7 cellular contexts compared by ENCODE assay signal in the genomic region with DNA sequence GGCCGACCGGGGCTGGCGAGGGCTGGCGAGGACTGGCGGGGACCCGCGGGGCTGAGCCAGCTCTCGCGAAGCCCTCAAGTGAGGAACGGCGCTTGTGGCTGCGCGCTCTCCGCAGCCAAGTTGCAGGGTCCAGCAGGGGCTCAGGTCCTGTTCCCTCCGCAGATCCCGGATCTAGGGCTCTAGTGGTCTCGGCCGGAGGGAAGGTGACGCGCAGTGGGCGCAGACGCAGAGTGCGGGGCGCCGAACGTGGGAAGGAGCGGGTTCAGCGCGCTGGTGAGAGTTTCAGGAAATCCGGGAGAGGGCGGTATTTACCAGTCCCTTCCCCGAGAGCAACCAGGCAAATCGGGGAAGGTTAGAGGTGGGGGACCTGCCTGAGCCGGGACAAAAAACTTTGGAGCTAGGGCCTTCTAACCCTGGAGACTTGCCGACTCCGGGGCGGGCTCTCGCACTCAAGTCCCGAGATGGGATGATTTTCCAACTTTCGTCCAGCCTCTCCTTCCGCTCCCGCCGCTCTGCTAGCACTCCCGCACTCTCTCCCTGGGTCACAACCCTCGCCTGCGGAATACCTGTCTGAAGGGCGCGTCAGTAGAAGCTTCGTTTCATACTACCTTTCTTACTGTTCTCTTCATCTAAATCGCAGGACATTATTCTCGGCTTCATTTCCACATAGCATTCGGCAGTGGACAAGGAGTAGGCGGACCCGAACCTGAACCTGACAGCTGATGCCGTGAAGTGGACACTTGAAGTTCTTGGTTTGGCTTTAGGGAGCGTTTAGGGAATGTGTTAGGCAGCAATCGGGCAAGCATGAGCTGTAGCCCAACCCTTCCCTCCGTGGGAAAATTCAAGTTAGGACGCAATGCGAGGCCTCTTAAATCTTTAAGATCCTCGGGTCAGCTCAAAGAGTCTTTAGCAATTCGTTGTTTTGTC. TPM values are rescaled to one million over a fixed set of nuclear protein-coding genes. Genes with fewer than 3 reads are reported as not detected.
DNase-seq lines count a peak whose midpoint lies in the region; ATAC-seq and TF ChIP-seq lines count a peak whose summit lies in the region.

No MANE protein-coding gene starts in this region.

- intact Hi-C loops in naive thymus-derived CD4-positive, alpha-beta T cell (cut with micrococcal nuclease): loop anchor here in 1 of 2 donors (5.0 kb wide), 1 partner anchor 61 kb away; no protein-coding TSS in a partner anchor

- H3K4me3 ChIP-seq in osteoblast (ENCODE audit: insufficient read depth, low read length): peak overlapping the region; percentile 67
- H3K4me3 ChIP-seq in naive thymus-derived CD4-positive, alpha-beta T cell (ENCODE audit: low read length): no peak overlapping the region

- peak overlapping the region; percentile 81 for H3K4me2 ChIP-seq in osteoblast (ENCODE audit: insufficient read depth, low read length)

- DNase-seq in HPDE6-E6E7 (ENCODE audit: extremely low spot score): peak; percentile 45
- DNase-seq in NCI-H524 treated with DMSO at 0.1 percent for 48 hours (lab: John Stamatoyannopoulos, UW): peak; percentile 33
- DNase-seq in osteoblast (ENCODE audit: insufficient read length, low spot score, missing footprints): peak; percentile 89
- DNase-seq in naive thymus-derived CD4-positive, alpha-beta T cell: no peak

- H3K79me2 ChIP-seq in osteoblast (ENCODE audit: insufficient read depth, low read length): no peaks in the 10 kb centered on the region

- H4K20me1 ChIP-seq in osteoblast (ENCODE audit: insufficient read depth, low read length): no peaks in the 10 kb centered on the region

- no peaks in the 10 kb centered on the region for H3K9me3 ChIP-seq in osteoblast (ENCODE audit: low read depth, low read length)
- H3K9me3 ChIP-seq in naive thymus-derived CD4-positive, alpha-beta T cell (ENCODE audit: control insufficient read depth in 2 of 3, low read length in 3 of 3): no peaks in the 10 kb centered on the region

- H3K27ac ChIP-seq in osteoblast (ENCODE audit: low read depth, low read length): no peak overlapping the region
- no peak overlapping the region for H3K27ac ChIP-seq in naive thymus-derived CD4-positive, alpha-beta T cell (ENCODE audit: low read depth, low read length)

- H3K4me3 Mint-ChIP-seq in naive thymus-derived CD4-positive, alpha-beta T cell: peak overlapping the region in 3 of 10 donors; percentile 22 to 47 (median 38)

- no peaks in the 10 kb centered on the region for H3K4me1 ChIP-seq in osteoblast (ENCODE audit: insufficient read depth, low read length)
- no peaks in the 10 kb centered on the region for H3K4me1 ChIP-seq in naive thymus-derived CD4-positive, alpha-beta T cell (ENCODE audit: control insufficient read depth in 2 of 2, insufficient read depth in 2 of 2, low read length in 2 of 2)

- H3K27me3 ChIP-seq in osteoblast (ENCODE audit: insufficient read depth, low read length): peaks cover 72% of the 10 kb centered on the region
- H3K27me3 ChIP-seq in naive thymus-derived CD4-positive, alpha-beta T cell (ENCODE audit: control insufficient read depth in 2 of 2, insufficient read depth in 2 of 2, low read length in 2 of 2): peaks cover 0 to 14% of the 10 kb centered on the region in 2 donors

- peaks cover 0 to 11% (median 3%) of the 10 kb centered on the region in 11 donors for H3K9me3 Mint-ChIP-seq in naive thymus-derived CD4-positive, alpha-beta T cell

- peaks cover 0 to 9% (median 5%) of the 10 kb centered on the region in 7 donors for H3K4me1 Mint-ChIP-seq in naive thymus-derived CD4-positive, alpha-beta T cell

- H3K36me3 ChIP-seq in osteoblast (ENCODE audit: insufficient read depth, low read length): no peaks in the 10 kb centered on the region
- no peaks in the 10 kb centered on the region for H3K36me3 ChIP-seq in naive thymus-derived CD4-positive, alpha-beta T cell (ENCODE audit: control insufficient read depth in 2 of 3, insufficient read depth in 3 of 3, low read length in 3 of 3)

- H2AFZ ChIP-seq in osteoblast (ENCODE audit: low read length): peak overlapping the region; percentile 91

- peak; percentile 56 for TF ChIP-seq CTCF in osteoblast (IDR thresholded peaks at IDR 0.05; ENCODE audit: extremely low read depth, low read depth, low read length)

- ATAC-seq in esophagus mucosa: peak; percentile 85
- no peak for ATAC-seq in naive thymus-derived CD4-positive, alpha-beta T cell
- ATAC-seq in HG02981 (IDR thresholded peaks at IDR 0.05; ENCODE audit: unreplicated experiment): no peak
- ATAC-seq in HG02938 (IDR thresholded peaks at IDR 0.05; ENCODE audit: unreplicated experiment): no peak

- peaks cover 69 to 79% (median 73%) of the 10 kb centered on the region in 5 donors for H3K27me3 Mint-ChIP-seq in naive thymus-derived CD4-positive, alpha-beta T cell

- peak overlapping the region in 1 of 9 donors; percentile 2 for H3K27ac Mint-ChIP-seq in naive thymus-derived CD4-positive, alpha-beta T cell

- H3K36me3 Mint-ChIP-seq in naive thymus-derived CD4-positive, alpha-beta T cell: peaks cover 0 to 5% (median 0%) of the 10 kb centered on the region in 5 donors

- POLR2A ChIA-PET in naive thymus-derived CD4-positive, alpha-beta T cell (lab: Charles Lee): no interaction called here

- CTCF ChIA-PET in naive thymus-derived CD4-positive, alpha-beta T cell (lab: Charles Lee): no interaction called here

RNA-seq across cellular contexts. Expression of a gene that starts 13.6 kb away (rescaled TPM):
- total RNA-seq in esophagus mucosa (83.6 TPM), osteoblast (under 0.01 TPM in 1 of 2 replicates, not detected in the other)
- total RNA-seq in naive thymus-derived CD4-positive, alpha-beta T cell: not detected
- under 1 TPM in 1 of 2 donors, not detected in 1; 0.05 TPM for polyA plus RNA-seq in naive thymus-derived CD4-positive, alpha-beta T cell

Comparison
In these comparisons a context has a peak if more than half of its experiments do, and no peak if none do; other contexts are left out.
1. DNase-seq: peak in HPDE6-E6E7 (single experiment), NCI-H524 treated with DMSO at 0.1 percent for 48 hours (single experiment) and osteoblast (single experiment); none in naive thymus-derived CD4-positive, alpha-beta T cell (0 of 9).
2. RNA of a gene that starts 13.6 kb away (total RNA-seq): 83.6 TPM in esophagus mucosa (single experiment); under 0.01 TPM in osteoblast and not detected in naive thymus-derived CD4-positive, alpha-beta T cell; every median in the first group is over 10 times any median in the second.